7 cellular contexts compared by ENCODE assay signal in genomic region chr10:13890233-13890616, GRCh38.
A peak's percentile ranks its signal among the peaks of the same experiment; 100 is the strongest.
DNase-seq lines count a peak whose midpoint lies in the region; ATAC-seq and TF ChIP-seq lines count a peak whose summit lies in the region.

No MANE protein-coding gene starts in this region.

- H4K8ac ChIP-seq in IMR-90 (ENCODE audit: low read depth in 2 of 2, low read length in 2 of 2): peak overlapping the region; percentile 68 to 93; a peak in 3 of 4 replicates

- peak overlapping the region; percentile 94 for H3K9ac ChIP-seq in IMR-90 (ENCODE audit: low read depth, low read length)

- H2BK5ac ChIP-seq in IMR-90 (ENCODE audit: low read depth, low read length, poor library complexity, severe bottlenecking): peak overlapping the region; percentile 48

- H3K4me3 ChIP-seq in IMR-90 (ENCODE audit: insufficient read depth, low read depth, low read length) (peak overlapping the region; percentile 62), coronary artery (peak overlapping the region; percentile 73), lung (peak overlapping the region; percentile 14)

- H3K27ac ChIP-seq in IMR-90 (ENCODE audit: insufficient read depth, low read length): peak overlapping the region; percentile 73; the same call in 1 of the 2 replicates
- H3K27ac ChIP-seq in coronary artery: peak overlapping the region; percentile 82 to 94
- H3K27ac ChIP-seq in lung (ENCODE audit: low read depth in 1 of 2, low read length in 1 of 2): peak overlapping the region; percentile 14 to 55
- H3K27ac ChIP-seq in substantia nigra (ENCODE audit: low read depth, low read length, poor library complexity, severe bottlenecking): peak overlapping the region; percentile 74

- H3K79me1 ChIP-seq in IMR-90 (ENCODE audit: low read depth in 1 of 2, low read length in 2 of 2): peaks cover 18 to 77% of the 10 kb centered on the region in 2 experiments

- BruUV-seq in IMR-90 (replicated peaks; lab: Mats Ljungman, UMichigan): no TSS peak

- POLR2A ChIA-PET in IMR-90 (lab: Charles Lee; ENCODE audit: unreplicated experiment): no interaction called here

- intact Hi-C loops in IMR-90 (cut with micrococcal nuclease): loop anchor here (5.0 kb wide), 1 partner anchor 103 kb away; no protein-coding TSS in a partner anchor

- peak overlapping the region; percentile 35; the same call in 1 of the 2 replicates for H3K18ac ChIP-seq in IMR-90 (ENCODE audit: low read depth, low read length)

- H3K36me3 ChIP-seq in IMR-90 (ENCODE audit: control insufficient read depth, insufficient read depth, low read length) (no peaks in the 10 kb centered on the region), lung (ENCODE audit: control insufficient read depth in 2 of 2, insufficient read depth in 2 of 2, low read length in 2 of 2) (no peaks in the 10 kb centered on the region)

- H3K9me3 ChIP-seq in IMR-90 (ENCODE audit: control insufficient read depth, insufficient read depth, low read length) (no peaks in the 10 kb centered on the region), lung (ENCODE audit: control insufficient read depth in 2 of 2, insufficient read depth in 1 of 2, low read length in 1 of 2) (no peaks in the 10 kb centered on the region)

- no peak for TF ChIP-seq CTCF in IMR-90 (conservative IDR thresholded peaks at IDR 0.05; ENCODE audit: low read depth, low read length)
- no peak for TF ChIP-seq CTCF in coronary artery (IDR thresholded peaks at IDR 0.05)
- TF ChIP-seq CTCF in lung (IDR thresholded peaks at IDR 0.05; ENCODE audit: control extremely low read depth, extremely low read depth): no peak

- ATAC-seq in IMR-90 (ENCODE audit: low read depth): no peak
- ATAC-seq in lung (ENCODE audit: insufficient read depth, low FRiP score): no peak
- no peak for ATAC-seq in GM21529 (IDR thresholded peaks at IDR 0.05; ENCODE audit: unreplicated experiment)

- peak overlapping the region; percentile 41; the same call in 1 of the 2 replicates for H4K91ac ChIP-seq in IMR-90 (ENCODE audit: insufficient read depth, low read depth, low read length)

- H2BK120ac ChIP-seq in IMR-90 (ENCODE audit: low read depth, low read length): peak overlapping the region; percentile 75

- in situ Hi-C loops in IMR-90 (cut with MboI; ENCODE audit: low sequenced_read_pairs): no loop called here

- H3K14ac ChIP-seq in IMR-90 (replicated peaks; ENCODE audit: low read depth, low read length): peak overlapping the region; percentile 93

- TF ChIP-seq RAD21 in IMR-90 (IDR thresholded peaks at IDR 0.05; ENCODE audit: low read length): no peak

- H3K4me1 ChIP-seq in IMR-90 (ENCODE audit: control insufficient read depth, insufficient read depth, low read length) (peaks cover 13% of the 10 kb centered on the region), lung (ENCODE audit: control insufficient read depth in 2 of 2, insufficient read depth in 2 of 2, low read length in 2 of 2) (peaks cover 0 to 2% of the 10 kb centered on the region in 2 donors)

- H2AK5ac ChIP-seq in IMR-90 (ENCODE audit: low read depth, low read length): peak overlapping the region; percentile 93

- peak overlapping the region; percentile 89 for H2AFZ ChIP-seq in IMR-90 (replicated peaks; ENCODE audit: low read length, poor library complexity)

- H3K4me2 ChIP-seq in IMR-90 (ENCODE audit: low read depth, low read length): peak overlapping the region; percentile 96

- TF ChIP-seq POLR2A in IMR-90 (IDR thresholded peaks at IDR 0.05; ENCODE audit: low read depth, low read length): 0 out of 2 replicates have a peak, but pooled peaks have one; percentile 14

- no peaks in the 10 kb centered on the region for H4K20me1 ChIP-seq in IMR-90 (ENCODE audit: insufficient read depth, low read length)

- peak overlapping the region; percentile 67 for H2BK15ac ChIP-seq in IMR-90 (ENCODE audit: low read depth, low read length)

- H3K27me3 ChIP-seq in IMR-90 (ENCODE audit: control insufficient read depth, insufficient read depth, low read length): no peaks in the 10 kb centered on the region
- no peaks in the 10 kb centered on the region for H3K27me3 ChIP-seq in lung (ENCODE audit: control insufficient read depth, insufficient read depth)

- peak overlapping the region; percentile 73 for H3K56ac ChIP-seq in IMR-90 (ENCODE audit: extremely low read depth, insufficient read depth, low read length)

- peak overlapping the region; percentile 52 for H2BK20ac ChIP-seq in IMR-90 (ENCODE audit: low read depth, low read length)

- DNase-seq in IMR-90 (peak; percentile 71), coronary artery (ENCODE audit: low spot score) (no peak), lung (ENCODE audit: low spot score) (no peak), substantia nigra (lab: John Stamatoyannopoulos, UW) (no peak), SK-N-DZ (ENCODE audit: low spot score) (no peak), NOMO-1 treated with DMSO at 0.1 percent for 48 hours (lab: John Stamatoyannopoulos, UW; ENCODE audit: unreplicated experiment) (no peak)

- H3K9me1 ChIP-seq in IMR-90 (ENCODE audit: insufficient read depth, low read length): peaks cover 23% of the 10 kb centered on the region

- peak overlapping the region; percentile 47 for H2AK9ac ChIP-seq in IMR-90 (replicated peaks; ENCODE audit: low read depth, low read length, poor library complexity)

- peak overlapping the region; percentile 96 for H3K23ac ChIP-seq in IMR-90 (ENCODE audit: low read depth, low read length)

- WGBS in IMR-90 (ENCODE audit: extremely low coverage in 2 of 2, insufficient read length in 1 of 2), 2 experiments: no CpG with 5 or more reads among the region's 6 CpGs
- WGBS in lung, 2 donors: 54 to 59% methylated on average over 6 of the region's 6 CpGs

- CTCF ChIA-PET in IMR-90 (lab: Yijun Ruan, JAX): no interaction called here

- peak overlapping the region; percentile 28; the same call in 1 of the 2 replicates for H4K5ac ChIP-seq in IMR-90 (ENCODE audit: low read depth, low read length)

- dilution Hi-C loops in IMR-90 (cut with HindIII; ENCODE audit: low sequenced_read_pairs, unreplicated experiment): no loop called here

- H3K4ac ChIP-seq in IMR-90 (ENCODE audit: low read depth, low read length): peak overlapping the region; percentile 81

TF ChIP-seq in IMR-90, 13 proteins besides CTCF, POLR2A, EP300 and RAD21:
- TF ChIP-seq RCOR1 (IDR thresholded peaks at IDR 0.05; ENCODE audit: insufficient replicate concordance, low read length) (no peak), NFE2L2 (IDR thresholded peaks at IDR 0.05; ENCODE audit: low read depth, low read length) (peak; percentile 30; the same call in 1 of the 2 replicates)

Comparison
In these comparisons a context has a peak if more than half of its experiments do, and no peak if none do; other contexts are left out.
1. H3K27ac ChIP-seq: peak in every context shown above with its lines; median percentile 88 in coronary artery; 74 in substantia nigra; 73 in IMR-90; 34 in lung.
2. H3K4me3 ChIP-seq: peak in every context shown above with its lines; median percentile 73 in coronary artery; 62 in IMR-90; 14 in lung.